9 cellular contexts compared by ENCODE assay signal in the genomic region with DNA sequence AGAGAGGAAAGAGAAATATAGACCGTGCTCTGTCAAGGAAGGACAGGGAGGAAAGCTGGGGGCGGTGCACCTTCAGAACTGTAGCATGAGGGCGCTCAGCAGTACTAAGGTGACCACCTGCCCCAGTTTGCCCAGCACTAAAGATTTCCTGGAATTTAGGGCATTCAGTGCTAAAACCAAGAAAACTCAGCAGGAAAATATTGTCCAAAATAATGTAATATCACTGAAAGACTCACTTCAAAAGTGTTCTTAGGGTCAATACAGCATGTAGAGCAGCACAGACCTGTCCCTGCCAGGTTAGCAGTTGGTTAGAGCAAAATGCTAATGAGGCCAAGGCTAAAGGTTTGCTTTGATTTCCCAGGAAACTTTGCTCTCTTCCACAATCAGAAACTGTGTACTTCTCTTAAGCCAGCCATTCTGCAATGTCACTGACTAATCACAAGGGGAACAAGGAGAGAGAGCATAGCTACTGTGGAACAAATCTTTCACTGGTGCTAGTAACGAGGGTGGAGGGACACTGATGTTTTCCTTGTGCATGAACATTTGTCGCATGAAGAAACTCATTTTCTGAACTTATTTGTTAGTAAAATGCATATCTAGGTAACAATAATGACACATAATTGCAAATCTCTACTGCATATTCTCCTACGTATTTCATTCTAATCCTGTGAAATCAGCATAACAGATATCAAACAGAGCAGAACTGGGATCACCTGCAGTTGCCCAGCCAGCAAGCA. TPM values are rescaled to one million over a fixed set of nuclear protein-coding genes. Genes with fewer than 3 reads are reported as not detected.
DNase-seq lines count a peak whose midpoint lies in the region; ATAC-seq, FAIRE-seq and TF ChIP-seq lines count a peak whose summit lies in the region.
"Had no signal": no experiment of that assay in that cellular context is flagged by ENCODE, and none has a peak within 500 bp of the region (broad histone marks: within the 10 kb centered on the region; RNA-seq: fewer than 3 reads in every experiment).

No MANE protein-coding gene starts in this region.

- peaks cover 0 to 15% (median 0%) of the 10 kb centered on the region in 3 donors for H3K4me1 ChIP-seq in gastroesophageal sphincter
- H3K4me1 ChIP-seq: parathyroid adenoma had no signal

- TF ChIP-seq POLR2A in gastroesophageal sphincter (IDR thresholded peaks at IDR 0.05): no peak

- peak overlapping the region in 2 of 4 donors; percentile 10 to 21 for H3K27ac ChIP-seq in gastroesophageal sphincter
- H3K27ac ChIP-seq: parathyroid adenoma had no signal

- H3K27me3 ChIP-seq in gastroesophageal sphincter: no peaks in the 10 kb centered on the region

- TF ChIP-seq EP300 in gastroesophageal sphincter (IDR thresholded peaks at IDR 0.05): no peak

- ATAC-seq in gastroesophageal sphincter: no peak

- H3K4me3 ChIP-seq in gastroesophageal sphincter: no peak overlapping the region

- no peaks in the 10 kb centered on the region for H3K9me3 ChIP-seq in gastroesophageal sphincter

- no peaks in the 10 kb centered on the region for H3K36me3 ChIP-seq in gastroesophageal sphincter

- WGBS in gastroesophageal sphincter (ENCODE audit: low coverage in 1 of 2), 2 donors: 54 to 63% methylated on average over 5 to 6 of the region's 6 CpGs

- DNase-seq in HT-29 (ENCODE audit: low spot score) (peak; percentile 42), astrocyte of the hippocampus (ENCODE audit: low read depth, low spot score) (peak; percentile 35), kidney glomerular epithelial cell (lab: John Stamatoyannopoulos, UW) (peak; percentile 63), superior temporal gyrus (ENCODE audit: extremely low spot score) (peak; percentile 38), urothelium cell line (ENCODE audit: low spot score) (no peak)
- no peak for DNase-seq in activated CD4-positive, alpha-beta T cell treated with anti-CD3 and anti-CD28 coated beads for 48 hours
- DNase-seq: activated gamma-delta T cell had no signal

- no peak for FAIRE-seq in urothelium cell line (lab: Jason Lieb, UNC)

- TF ChIP-seq CTCF in gastroesophageal sphincter (IDR thresholded peaks at IDR 0.05): peak in 2 of 4 experiments; percentile 14 to 25

RNA-seq across cellular contexts. Expression of a gene that starts 53.0 kb away (rescaled TPM):
- 4.0 and 5.7 TPM in 2 replicates for total RNA-seq in HT-29 (2014; rRNA removed; shearing (Covaris generic))
- total RNA-seq in gastroesophageal sphincter: 10 to 100 TPM; 47.7 to 66.0 (median 53.2) TPM

Comparison
In these comparisons a context has a peak if more than half of its experiments do, and no peak if none do; other contexts are left out.
1. DNase-seq: peak in HT-29 (single experiment), astrocyte of the hippocampus (single experiment), kidney glomerular epithelial cell (single experiment) and superior temporal gyrus (single experiment); none in urothelium cell line (single experiment) and activated CD4-positive, alpha-beta T cell treated with anti-CD3 and anti-CD28 coated beads for 48 hours (single experiment).